ENCODE assay signal across 14 cellular contexts in the genomic region with DNA sequence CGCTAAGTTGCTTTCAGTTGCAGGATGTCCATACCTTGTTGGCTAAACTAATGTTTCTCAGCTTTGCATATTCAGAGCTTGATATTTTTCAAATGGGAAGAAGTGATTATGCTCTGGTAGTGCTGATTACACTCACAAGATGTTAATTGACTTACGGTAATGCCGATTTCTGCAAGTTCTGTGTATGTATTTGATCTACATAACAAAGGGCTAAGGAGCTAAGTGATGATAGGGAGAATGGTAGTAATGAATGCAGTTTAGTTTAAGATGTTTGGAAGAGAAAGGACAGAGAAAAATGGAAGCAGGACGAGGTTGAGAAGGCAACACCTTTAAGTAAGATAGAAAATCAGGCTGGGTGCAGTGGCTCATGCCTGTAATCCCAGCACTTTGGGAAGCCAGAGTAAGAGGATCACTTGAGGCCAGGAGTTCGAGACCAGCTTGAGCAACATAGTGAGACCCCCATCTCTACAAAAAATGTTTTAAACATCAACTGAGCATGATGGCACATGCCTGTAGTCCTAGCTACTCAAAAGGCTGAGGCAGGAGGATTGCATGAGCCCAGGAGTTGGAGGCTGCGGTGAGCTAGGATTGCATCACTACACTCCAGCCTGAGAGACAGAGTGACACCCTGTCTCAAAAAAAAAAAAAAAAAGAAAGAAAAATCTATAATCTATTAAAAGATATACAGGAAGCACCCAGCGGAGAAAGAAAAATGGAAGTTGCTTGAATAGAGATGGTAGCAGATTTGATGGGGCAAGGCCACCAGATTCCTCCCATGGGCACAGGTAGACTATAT.
A peak's percentile ranks its signal among the peaks of the same experiment; 100 is the strongest.
DNase-seq lines count a peak whose midpoint lies in the region; ATAC-seq and TF ChIP-seq lines count a peak whose summit lies in the region.
"Had no signal": no experiment of that assay in that cellular context is flagged by ENCODE, and none has a peak within 500 bp of the region (broad histone marks: within the 10 kb centered on the region; RNA-seq: fewer than 3 reads in every experiment).

No MANE protein-coding gene starts in this region.

- H3K27me3 Mint-ChIP-seq in Calu3 (ENCODE audit: unreplicated experiment), result no peaks in the 10 kb centered on the region
- H3K27me3 Mint-ChIP-seq in T-helper 17 cell, result no peaks in the 10 kb centered on the region

- ATAC-seq in T-helper 17 cell (no peak), foreskin keratinocyte (no peak), left lung (no peak)

- H3K9me3 Mint-ChIP-seq in Calu3 (ENCODE audit: low read depth, unreplicated experiment), result no peaks in the 10 kb centered on the region

- DNase-seq in Calu3 (no peak), T-helper 17 cell (no peak), foreskin keratinocyte (no peak), NCI-H774 (lab: John Stamatoyannopoulos, UW) (no peak), NCI-H2227 treated with DMSO at 0.1 percent for 48 hours (lab: John Stamatoyannopoulos, UW) (no peak), left lung (no peak)
- DNase-seq: NCI-H1092, NCI-H345, occipital lobe, T1000, testis had no signal

- H3K4me1 ChIP-seq in HEK293 (ENCODE audit: control insufficient read depth, insufficient read depth, low read length) (peaks cover 18% of the 10 kb centered on the region), foreskin keratinocyte (no peaks in the 10 kb centered on the region), left lung (peaks cover 0 to 38% of the 10 kb centered on the region in 2 donors)
- H3K4me1 ChIP-seq: ascending aorta had no signal

- H3K27ac ChIP-seq in HEK293 (ENCODE audit: extremely low read depth, low read depth, low read length) (no peak overlapping the region), foreskin keratinocyte (peak overlapping the region; percentile 43), left lung (no peak overlapping the region)
- H3K27ac ChIP-seq: ascending aorta, testis had no signal

- H3K36me3 ChIP-seq in HEK293 (ENCODE audit: control insufficient read depth in 2 of 2, insufficient read depth in 1 of 2, low read length in 2 of 2) (no peaks in the 10 kb centered on the region), left lung (no peaks in the 10 kb centered on the region)
- H3K36me3 ChIP-seq: ascending aorta had no signal

- CTCF ChIA-PET in Calu3 (lab: Charles Lee) (interaction anchor here (1.0 to 1.3 kb wide), 2 partner anchors 9 to 12 kb away, joined by 3 to 5 read pairs; no protein-coding TSS in a partner anchor), HEK293 (lab: Yijun Ruan, JAX) (interaction anchor here (0.7 kb wide), 1 partner anchor 11 kb away, joined by 3 read pairs; no protein-coding TSS in a partner anchor)

- H3K9me3 ChIP-seq in HEK293 (ENCODE audit: control insufficient read depth, insufficient read depth, low read depth, low read length) (no peaks in the 10 kb centered on the region), T-helper 17 cell (ENCODE audit: control insufficient read depth, low read length, poor library complexity, severe bottlenecking) (no peaks in the 10 kb centered on the region), left lung (no peaks in the 10 kb centered on the region)
- H3K9me3 ChIP-seq: ascending aorta, testis had no signal

- POLR2A ChIA-PET in HEK293 (lab: Yijun Ruan, JAX), result interaction anchor here (0.7 to 2.9 kb wide), 3 partner anchors 12 to 1471 kb away, joined by 3 to 19 read pairs (median 6); partner anchors contain the start of gene ATF4

- H3K4me1 Mint-ChIP-seq in Calu3 (ENCODE audit: low read depth, unreplicated experiment) (peaks cover 35% of the 10 kb centered on the region), T-helper 17 cell (peaks cover 51% of the 10 kb centered on the region)

- intact Hi-C loops in Calu3 (cut with micrococcal nuclease; ENCODE audit: unreplicated experiment) (no loop called here), left lung (cut with DNase I) (no loop called here)

- TF ChIP-seq CTCF in Calu3 (IDR thresholded peaks at IDR 0.05; ENCODE audit: unreplicated experiment), result no peak
- TF ChIP-seq CTCF in HEK293 (tag by site-specific recombination; IDR thresholded peaks at IDR 0.05), result no peak
- TF ChIP-seq CTCF in foreskin keratinocyte (conservative IDR thresholded peaks at IDR 0.05), result no peak
- TF ChIP-seq CTCF in left lung (IDR thresholded peaks at IDR 0.05), result no peak

- H3K27ac Mint-ChIP-seq in Calu3 (ENCODE audit: unreplicated experiment) (peak overlapping the region; percentile 5), T-helper 17 cell (peak overlapping the region; percentile 93)

- no TSS peak for BruUV-seq in Calu3 (replicated peaks; lab: Mats Ljungman, UMichigan)

- no peak overlapping the region for H3K4me3 Mint-ChIP-seq in Calu3 (ENCODE audit: low read depth, unreplicated experiment)
- H3K4me3 Mint-ChIP-seq in T-helper 17 cell, result peak overlapping the region; percentile 89

- H3K4me3 ChIP-seq in HEK293 (ENCODE audit: low read depth, low read length) (no peak overlapping the region), left lung (no peak overlapping the region)
- H3K4me3 ChIP-seq: ascending aorta, smooth muscle cell, testis had no signal

- H3K36me3 Mint-ChIP-seq in Calu3 (ENCODE audit: insufficient read depth, unreplicated experiment), result no peaks in the 10 kb centered on the region
- H3K36me3 Mint-ChIP-seq in T-helper 17 cell (ENCODE audit: low read depth), result peaks cover 3% of the 10 kb centered on the region

- H3K27me3 ChIP-seq in foreskin keratinocyte (no peaks in the 10 kb centered on the region), left lung (no peaks in the 10 kb centered on the region)
- H3K27me3 ChIP-seq: ascending aorta, testis had no signal

TF ChIP-seq in HEK293, 187 proteins besides CTCF, POLR2A, EP300 and RAD21:
- no peak for TF ChIP-seq GLIS1 (tag by site-specific recombination; IDR thresholded peaks at IDR 0.05)
- TF ChIP-seq, protein P1, sequence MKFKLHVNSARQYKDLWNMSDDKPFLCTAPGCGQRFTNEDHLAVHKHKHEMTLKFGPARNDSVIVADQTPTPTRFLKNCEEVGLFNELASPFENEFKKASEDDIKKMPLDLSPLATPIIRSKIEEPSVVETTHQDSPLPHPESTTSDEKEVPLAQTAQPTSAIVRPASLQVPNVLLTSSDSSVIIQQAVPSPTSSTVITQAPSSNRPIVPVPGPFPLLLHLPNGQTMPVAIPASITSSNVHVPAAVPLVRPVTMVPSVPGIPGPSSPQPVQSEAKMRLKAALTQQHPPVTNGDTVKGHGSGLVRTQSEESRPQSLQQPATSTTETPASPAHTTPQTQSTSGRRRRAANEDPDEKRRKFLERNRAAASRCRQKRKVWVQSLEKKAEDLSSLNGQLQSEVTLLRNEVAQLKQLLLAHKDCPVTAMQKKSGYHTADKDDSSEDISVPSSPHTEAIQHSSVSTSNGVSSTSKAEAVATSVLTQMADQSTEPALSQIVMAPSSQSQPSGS (tag by site-specific recombination; IDR thresholded peaks at IDR 0.05; ENCODE audit: low read depth), result 0 out of 2 replicates have a peak, but pooled peaks have one; percentile 5
